Comparison of ENCODE assay signal across 24 cellular contexts in the genomic region with DNA sequence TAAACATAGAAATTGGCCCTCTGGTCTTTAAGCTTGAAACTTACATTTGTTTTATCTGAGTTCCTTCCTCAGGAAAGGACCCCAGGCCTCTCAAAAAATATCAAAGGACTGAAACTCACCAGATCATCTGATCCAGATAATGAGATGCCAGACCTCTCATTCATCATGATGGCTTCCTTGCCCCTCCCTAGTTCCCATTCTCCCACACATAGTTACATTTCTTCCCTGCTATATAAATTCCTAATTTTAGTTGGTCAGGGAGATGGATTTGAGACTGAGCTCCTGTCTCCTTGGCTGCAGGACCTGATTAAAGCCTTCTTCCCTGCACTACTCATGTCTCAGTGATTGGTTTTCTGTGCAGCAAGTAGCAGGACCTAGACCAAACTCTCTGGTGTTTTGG.
"Had no signal": no experiment of that assay in that cellular context is flagged by ENCODE, and none has a peak within 500 bp of the region (broad histone marks: within the 10 kb centered on the region; RNA-seq: fewer than 3 reads in every experiment).

No MANE protein-coding gene starts in this region.

- DNase-seq: activated CD4-positive, alpha-beta T cell treated with anti-CD3 and anti-CD28 coated beads for 4 hours; activated CD4-positive, alpha-beta T cell treated with anti-CD3 and anti-CD28 coated beads, Interleukin-2, amount 50 U/mL, for 4 hours; activated CD8-positive, alpha-beta memory T cell treated with anti-CD3 and anti-CD28 coated beads, Interleukin-2, amount 50 U/mL, for 48 hours; activated CD8-positive, alpha-beta T cell treated with anti-CD3 and anti-CD28 coated beads, Interleukin-2, amount 10 ng/mL, durations not matched to agents 7 days and 5 days; activated effector memory CD4-positive, alpha-beta T cell treated with Interleukin-2 at 50 U/mL for 16 hours; activated naive CD4-positive, alpha-beta T cell; activated naive CD8-positive, alpha-beta T cell treated with anti-CD3 and anti-CD28 coated beads, Interleukin-2, amount 50 U/mL, for 24 hours; activated T-cell treated with anti-CD3 and anti-CD28 coated beads, Interleukin-2, amount 50 U/mL, for 1 hour; amniotic stem cell; KG1; NCI-H1048; NCI-H146; NCI-H187 treated with DMSO at 0.1 percent for 48 hours; NCI-H2081 treated with DMSO at 0.1 percent for 48 hours; NCI-H446; NCI-H524; SHP77 treated with DMSO at 0.1 percent for 48 hours had no signal

- H3K27ac Mint-ChIP-seq: activated naive CD4-positive, alpha-beta T cell treated with anti-CD3 and anti-CD28 coated beads, Interleukin-2, amount 50 U/mL, for 24 hours; activated naive CD8-positive, alpha-beta T cell treated with anti-CD3 and anti-CD28 coated beads, Interleukin-2, amount 50 U/mL, for 24 hours; brain; T-helper 1 cell treated with Interleukin-12 subunit alpha and Interleukin-12 subunit beta and Interleukin-4 antibody, amounts not matched to agents 30 μg/mL and 1 μg/mL, for 36 hours had no signal

- H3K27me3 Mint-ChIP-seq: activated naive CD4-positive, alpha-beta T cell treated with anti-CD3 and anti-CD28 coated beads, Interleukin-2, amount 50 U/mL, for 24 hours; activated naive CD8-positive, alpha-beta T cell treated with anti-CD3 and anti-CD28 coated beads, Interleukin-2, amount 50 U/mL, for 24 hours had no signal

- H3K27ac ChIP-seq: ascending aorta, cardiac muscle cell had no signal

- H3K9me3 ChIP-seq: ascending aorta had no signal

- H3K4me3 ChIP-seq: ascending aorta, cardiac muscle cell had no signal

- H3K4me1 ChIP-seq: ascending aorta had no signal

- H3K27me3 ChIP-seq: ascending aorta, cardiac muscle cell had no signal

- H3K4me3 Mint-ChIP-seq: activated CD8-positive, alpha-beta T cell treated with anti-CD3 and anti-CD28 coated beads, Interleukin-2, amount 10 ng/mL, durations not matched to agents 7 days and 5 days; activated naive CD4-positive, alpha-beta T cell treated with anti-CD3 and anti-CD28 coated beads, Interleukin-2, amount 50 U/mL, for 24 hours; activated naive CD8-positive, alpha-beta T cell treated with anti-CD3 and anti-CD28 coated beads, Interleukin-2, amount 50 U/mL, for 24 hours; brain; T-helper 1 cell treated with Interleukin-12 subunit alpha and Interleukin-12 subunit beta and Interleukin-4 antibody, amounts not matched to agents 30 μg/mL and 1 μg/mL, for 36 hours had no signal

- H3K36me3 Mint-ChIP-seq: brain had no signal

- H3K36me3 ChIP-seq: ascending aorta, cardiac muscle cell had no signal

- FAIRE-seq: RCC 7860 had no signal

- H3K4me1 Mint-ChIP-seq: activated naive CD4-positive, alpha-beta T cell treated with anti-CD3 and anti-CD28 coated beads, Interleukin-2, amount 50 U/mL, for 24 hours; brain had no signal

- ATAC-seq: activated CD4-positive, CD25-positive, alpha-beta regulatory T cell treated with anti-CD3 and anti-CD28 coated beads, Interleukin-2, amount 50 U/mL, for 24 hours; activated CD8-positive, alpha-beta T cell treated with anti-CD3 and anti-CD28 coated beads, Interleukin-2, amount 10 ng/mL, durations not matched to agents 7 days and 5 days; activated naive CD8-positive, alpha-beta T cell treated with anti-CD3 and anti-CD28 coated beads, Interleukin-2, amount 50 U/mL, for 24 hours had no signal
